ENCODE assay signal across 8 cellular contexts in the genomic region with DNA sequence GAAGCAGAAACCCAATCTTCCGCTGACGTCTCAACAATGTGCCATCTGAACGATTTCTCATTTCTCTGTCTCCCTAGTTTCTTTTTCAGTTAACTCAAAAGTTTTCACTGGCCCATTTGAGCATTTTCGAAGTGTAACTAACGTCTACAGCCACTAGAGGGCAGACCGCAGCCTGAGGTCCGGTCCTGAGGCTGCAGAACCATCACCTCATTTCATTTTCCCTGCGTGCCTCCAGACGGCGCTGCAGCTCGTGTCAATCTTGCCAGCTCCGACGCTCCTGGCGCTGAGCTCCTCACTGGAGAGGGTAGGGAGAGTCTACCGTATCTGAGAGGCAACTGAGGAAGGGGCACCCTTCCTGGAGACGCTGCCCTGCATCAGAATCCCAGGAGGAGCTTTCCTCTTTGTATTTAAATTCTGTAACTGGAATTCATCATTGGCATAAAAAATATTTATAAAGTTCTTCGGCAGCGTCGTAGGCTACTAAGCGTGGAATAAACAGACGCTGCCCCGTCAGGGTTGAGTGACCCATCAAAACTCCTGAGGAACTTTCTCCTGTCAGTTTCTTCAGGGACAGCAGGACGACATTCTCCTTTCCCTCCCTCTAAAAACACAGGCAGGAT. TPM values are rescaled to one million over a fixed set of nuclear protein-coding genes. Genes with fewer than 3 reads are reported as not detected.
DNase-seq lines count a peak whose midpoint lies in the region; ATAC-seq and TF ChIP-seq lines count a peak whose summit lies in the region.

No MANE protein-coding gene starts in this region.

- no peaks in the 10 kb centered on the region for H3K4me1 ChIP-seq in prostate gland (replicated peaks)

- POLR2A ChIA-PET in GM10248 (lab: Yijun Ruan, JAX) = interaction anchor here (1.0 kb wide), 1 partner anchor 437 kb away, joined by 4 read pairs; the partner anchor contains the start of gene MYLIP

- TF ChIP-seq POLR2A in prostate gland (IDR thresholded peaks at IDR 0.05) = no peak

- no peak overlapping the region for H3K4me3 ChIP-seq in prostate gland

- peak overlapping the region in 1 of 2 donors; percentile 54 for H3K27ac Mint-ChIP-seq in activated naive CD4-positive, alpha-beta T cell treated with anti-CD3 and anti-CD28 coated beads, Interleukin-2, amount 50 U/mL, for 72 hours

- 15% methylated on average over 23 of the region's 23 CpGs for WGBS in prostate gland

- H3K9me3 Mint-ChIP-seq in activated naive CD4-positive, alpha-beta T cell treated with anti-CD3 and anti-CD28 coated beads, Interleukin-2, amount 50 U/mL, for 72 hours = no peaks in the 10 kb centered on the region

- intact Hi-C loops in Right ventricle myocardium superior (cut with DNase I) (loop anchor here (2.0 to 5.0 kb wide), 3 partner anchors 437 to 516 kb away; partner anchors contain the start of gene MYLIP), prostate gland (cut with DNase I) (loop anchor here (1.0 to 5.0 kb wide), 3 partner anchors 437 to 516 kb away; no protein-coding TSS in a partner anchor)

- ATAC-seq in HG02610 (IDR thresholded peaks at IDR 0.05; ENCODE audit: unreplicated experiment) = peak; percentile 92
- ATAC-seq in SK-N-SH treated with all-trans-retinoic acid at 6 μM for 48 hours = peak; percentile 100
- ATAC-seq in activated naive CD4-positive, alpha-beta T cell treated with anti-CD3 and anti-CD28 coated beads, Interleukin-2, amount 50 U/mL, for 72 hours = peak; percentile 96 to 99
- peak; percentile 99 for ATAC-seq in Right ventricle myocardium superior (ENCODE audit: poor library complexity)

- H3K36me3 ChIP-seq in prostate gland = no peaks in the 10 kb centered on the region

- CTCF ChIA-PET in GM10248 (lab: Yijun Ruan, JAX) = interaction anchor here (0.6 to 8.0 kb wide), 65 partner anchors 10 to 1556 kb away, joined by 3 to 126 read pairs (median 4); partner anchors contain the start of genes GMPR and MYLIP

- no peaks in the 10 kb centered on the region for H3K9me3 ChIP-seq in prostate gland

- DNase-seq in GM10248 (ENCODE audit: extremely low spot score) (peak; percentile 88), NCI-H1105 (lab: John Stamatoyannopoulos, UW) (peak; percentile 77), Right ventricle myocardium superior (peak; percentile 88), prostate gland (ENCODE audit: low spot score) (peak; percentile 77), ureter (ENCODE audit: low spot score) (peak; percentile 88)
- DNase-seq in activated naive CD4-positive, alpha-beta T cell treated with anti-CD3 and anti-CD28 coated beads, Interleukin-2, amount 50 U/mL, for 72 hours (ENCODE audit: low spot score in 2 of 2) = peak; percentile 70 to 76

- H3K27me3 ChIP-seq in prostate gland (replicated peaks; ENCODE audit: insufficient read depth) = no peaks in the 10 kb centered on the region

- H3K27ac ChIP-seq in prostate gland = no peak overlapping the region

- H3K36me3 Mint-ChIP-seq in activated naive CD4-positive, alpha-beta T cell treated with anti-CD3 and anti-CD28 coated beads, Interleukin-2, amount 50 U/mL, for 72 hours = no peaks in the 10 kb centered on the region

- peak; percentile 99 for TF ChIP-seq CTCF in GM10248 (IDR thresholded peaks at IDR 0.05; ENCODE audit: control extremely low read depth, extremely low read depth, low read depth, missing control alignments)
- peak; percentile 87 to 100 (median 99) for TF ChIP-seq CTCF in prostate gland (IDR thresholded peaks at IDR 0.05)

TF ChIP-seq in SK-N-SH treated with all-trans-retinoic acid at 6 μM for 48 hours, 23 proteins besides CTCF, POLR2A, EP300 and RAD21:
- TF ChIP-seq RARB (CRISPR knock-in tag; IDR thresholded peaks at IDR 0.05) (no peak), SNAI2 (CRISPR knock-in tag; IDR thresholded peaks at IDR 0.05) (no peak), CSDC2 (CRISPR knock-in tag; IDR thresholded peaks at IDR 0.05) (no peak), ISL1 (CRISPR knock-in tag; IDR thresholded peaks at IDR 0.05) (no peak)
- TF ChIP-seq, protein P1, sequence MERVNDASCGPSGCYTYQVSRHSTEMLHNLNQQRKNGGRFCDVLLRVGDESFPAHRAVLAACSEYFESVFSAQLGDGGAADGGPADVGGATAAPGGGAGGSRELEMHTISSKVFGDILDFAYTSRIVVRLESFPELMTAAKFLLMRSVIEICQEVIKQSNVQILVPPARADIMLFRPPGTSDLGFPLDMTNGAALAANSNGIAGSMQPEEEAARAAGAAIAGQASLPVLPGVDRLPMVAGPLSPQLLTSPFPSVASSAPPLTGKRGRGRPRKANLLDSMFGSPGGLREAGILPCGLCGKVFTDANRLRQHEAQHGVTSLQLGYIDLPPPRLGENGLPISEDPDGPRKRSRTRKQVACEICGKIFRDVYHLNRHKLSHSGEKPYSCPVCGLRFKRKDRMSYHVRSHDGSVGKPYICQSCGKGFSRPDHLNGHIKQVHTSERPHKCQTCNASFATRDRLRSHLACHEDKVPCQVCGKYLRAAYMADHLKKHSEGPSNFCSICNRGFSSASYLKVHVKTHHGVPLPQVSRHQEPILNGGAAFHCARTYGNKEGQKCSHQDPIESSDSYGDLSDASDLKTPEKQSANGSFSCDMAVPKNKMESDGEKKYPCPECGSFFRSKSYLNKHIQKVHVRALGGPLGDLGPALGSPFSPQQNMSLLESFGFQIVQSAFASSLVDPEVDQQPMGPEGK (CRISPR knock-in tag; IDR thresholded peaks at IDR 0.05; ENCODE audit: borderline replicate concordance) = no peak
TF ChIP-seq in SK-N-SH treated with all-trans-retinoic acid at 6 μM for 48 hours: peak in this region for 0.

RNA-seq across cellular contexts. Expression of gene DTNBP1, which starts 28.5 kb away (rescaled TPM):
- total RNA-seq in activated naive CD4-positive, alpha-beta T cell treated with anti-CD3 and anti-CD28 coated beads, Interleukin-2, amount 50 U/mL, for 72 hours = 10 to 100 TPM; 14.1 to 24.5 TPM
- 20.8 TPM for total RNA-seq in Right ventricle myocardium superior
- total RNA-seq in prostate gland = 10 to 100 TPM in 1 of 2 donors, 1 to 10 TPM in 1; 9.0 to 14.1 TPM
- total RNA-seq in ureter = 22.4 TPM
